ENCODE assay signal across 1 cellular context in the genomic region with DNA sequence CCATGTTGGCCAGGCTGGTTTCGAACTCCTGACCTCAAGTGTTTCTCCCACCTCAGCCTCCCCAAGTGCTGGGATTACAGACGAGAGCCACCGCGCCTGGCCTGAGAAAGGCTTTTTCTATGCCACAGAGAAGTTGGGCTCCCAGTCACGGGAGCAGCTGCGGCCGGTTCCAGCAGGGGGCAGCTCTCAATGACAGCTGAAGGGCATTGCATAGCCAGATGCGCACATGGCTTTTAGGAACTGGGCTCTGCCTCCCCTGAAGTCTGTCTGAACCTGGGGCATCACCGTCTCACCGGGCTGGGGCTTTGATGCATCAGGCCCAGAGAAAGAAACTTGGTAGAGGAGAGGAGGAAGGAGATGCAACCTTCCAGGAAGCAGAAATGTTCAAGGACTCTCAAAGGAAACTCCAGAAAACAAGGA.
TF ChIP-seq lines count a peak whose summit lies in the region.

No MANE protein-coding gene starts in this region.

TF ChIP-seq in HepG2, 621 proteins besides CTCF, POLR2A, EP300 and RAD21 (continued from another document and continues in another):
- TF ChIP-seq ZNF597 (CRISPR knock-in tag; IDR thresholded peaks at IDR 0.05) = no peak
- TF ChIP-seq MZF1 (CRISPR knock-in tag; IDR thresholded peaks at IDR 0.05; ENCODE audit: borderline replicate concordance) = no peak
- TF ChIP-seq ARNTL (CRISPR knock-in tag; IDR thresholded peaks at IDR 0.05) = 0 out of 2 replicates have a peak, but pooled peaks have one; percentile 19
- TF ChIP-seq KLF13 (CRISPR knock-in tag; IDR thresholded peaks at IDR 0.05) = 0 out of 2 replicates have a peak, but pooled peaks have one; percentile 54
- TF ChIP-seq SNRNP70 (IDR thresholded peaks at IDR 0.05; ENCODE audit: low read depth, low read length) = no peak
- TF ChIP-seq HDAC2 (CRISPR knock-in tag; IDR thresholded peaks at IDR 0.05) = peak; percentile 79
- TF ChIP-seq USF2 (IDR thresholded peaks at IDR 0.05; ENCODE audit: low read depth, low read length) = no peak
- TF ChIP-seq USF2 (CRISPR knock-in tag; IDR thresholded peaks at IDR 0.05; ENCODE audit: borderline replicate concordance) = no peak
- TF ChIP-seq ZNF251 (CRISPR knock-in tag; IDR thresholded peaks at IDR 0.05) = no peak
- TF ChIP-seq SSRP1 (CRISPR knock-in tag; IDR thresholded peaks at IDR 0.05) = 0 out of 2 replicates have a peak, but pooled peaks have one; percentile 73
- no peak for TF ChIP-seq ZNF777 (CRISPR knock-in tag; IDR thresholded peaks at IDR 0.05)
- TF ChIP-seq HIVEP1 (CRISPR knock-in tag; IDR thresholded peaks at IDR 0.05) = no peak
- TF ChIP-seq, protein P1, sequence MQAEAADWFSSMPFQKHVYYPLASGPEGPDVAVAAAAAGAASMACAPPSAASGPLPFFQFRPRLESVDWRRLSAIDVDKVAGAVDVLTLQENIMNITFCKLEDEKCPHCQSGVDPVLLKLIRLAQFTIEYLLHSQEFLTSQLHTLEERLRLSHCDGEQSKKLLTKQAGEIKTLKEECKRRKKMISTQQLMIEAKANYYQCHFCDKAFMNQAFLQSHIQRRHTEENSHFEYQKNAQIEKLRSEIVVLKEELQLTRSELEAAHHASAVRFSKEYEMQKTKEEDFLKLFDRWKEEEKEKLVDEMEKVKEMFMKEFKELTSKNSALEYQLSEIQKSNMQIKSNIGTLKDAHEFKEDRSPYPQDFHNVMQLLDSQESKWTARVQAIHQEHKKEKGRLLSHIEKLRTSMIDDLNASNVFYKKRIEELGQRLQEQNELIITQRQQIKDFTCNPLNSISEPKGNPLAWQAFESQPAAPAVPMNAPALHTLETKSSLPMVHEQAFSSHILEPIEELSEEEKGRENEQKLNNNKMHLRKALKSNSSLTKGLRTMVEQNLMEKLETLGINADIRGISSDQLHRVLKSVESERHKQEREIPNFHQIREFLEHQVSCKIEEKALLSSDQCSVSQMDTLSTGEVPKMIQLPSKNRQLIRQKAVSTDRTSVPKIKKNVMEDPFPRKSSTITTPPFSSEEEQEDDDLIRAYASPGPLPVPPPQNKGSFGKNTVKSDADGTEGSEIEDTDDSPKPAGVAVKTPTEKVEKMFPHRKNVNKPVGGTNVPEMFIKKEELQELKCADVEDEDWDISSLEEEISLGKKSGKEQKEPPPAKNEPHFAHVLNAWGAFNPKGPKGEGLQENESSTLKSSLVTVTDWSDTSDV (CRISPR knock-in tag; IDR thresholded peaks at IDR 0.05) = no peak
- TF ChIP-seq RBM39 (IDR thresholded peaks at IDR 0.05; ENCODE audit: low read depth, low read length, poor library complexity, severe bottlenecking) = peak; percentile 49
- no peak for TF ChIP-seq NCOA1 (CRISPR knock-in tag; IDR thresholded peaks at IDR 0.05)
- TF ChIP-seq KAT7 (CRISPR knock-in tag; IDR thresholded peaks at IDR 0.05; ENCODE audit: borderline replicate concordance) = no peak
- TF ChIP-seq TOPORS (CRISPR knock-in tag; IDR thresholded peaks at IDR 0.05) = no peak
- no peak for TF ChIP-seq SRSF4 (IDR thresholded peaks at IDR 0.05; ENCODE audit: low read depth, low read length, poor library complexity, severe bottlenecking)
- TF ChIP-seq ZNF337 (CRISPR knock-in tag; IDR thresholded peaks at IDR 0.05; ENCODE audit: borderline replicate concordance, low read depth) = no peak
- TF ChIP-seq ZNF563 (CRISPR knock-in tag; IDR thresholded peaks at IDR 0.05) = no peak
- TF ChIP-seq NFYC (CRISPR knock-in tag; IDR thresholded peaks at IDR 0.05) = no peak
- TF ChIP-seq RFX5 (IDR thresholded peaks at IDR 0.05; ENCODE audit: low read depth, low read length) = no peak
- TF ChIP-seq MBD4 (IDR thresholded peaks at IDR 0.05; ENCODE audit: borderline replicate concordance, low read length) = no peak
- no peak for TF ChIP-seq ZBTB46 (CRISPR knock-in tag; IDR thresholded peaks at IDR 0.05; ENCODE audit: borderline replicate concordance)
- TF ChIP-seq ZNF329 (CRISPR knock-in tag; IDR thresholded peaks at IDR 0.05; ENCODE audit: low read depth) = no peak
- no peak for TF ChIP-seq ZNF34 (CRISPR knock-in tag; IDR thresholded peaks at IDR 0.05; ENCODE audit: borderline replicate concordance)
- TF ChIP-seq TAF15 (IDR thresholded peaks at IDR 0.05; ENCODE audit: low read depth, low read length, poor library complexity, severe bottlenecking) = no peak
- TF ChIP-seq, protein P2, sequence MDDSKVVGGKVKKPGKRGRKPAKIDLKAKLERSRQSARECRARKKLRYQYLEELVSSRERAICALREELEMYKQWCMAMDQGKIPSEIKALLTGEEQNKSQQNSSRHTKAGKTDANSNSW (CRISPR knock-in tag; IDR thresholded peaks at IDR 0.05; ENCODE audit: borderline replicate concordance) = no peak
- no peak for TF ChIP-seq CREM (IDR thresholded peaks at IDR 0.05)
- no peak for TF ChIP-seq CREM (CRISPR knock-in tag; IDR thresholded peaks at IDR 0.05)
- no peak for TF ChIP-seq JUNB (CRISPR knock-in tag; IDR thresholded peaks at IDR 0.05; ENCODE audit: borderline replicate concordance)
- TF ChIP-seq PAWR (CRISPR knock-in tag; IDR thresholded peaks at IDR 0.05; ENCODE audit: borderline replicate concordance) = no peak
- no peak for TF ChIP-seq NONO (IDR thresholded peaks at IDR 0.05)
- 0 out of 2 replicates have a peak, but pooled peaks have one; percentile 27 for TF ChIP-seq NONO (CRISPR knock-in tag; conservative IDR thresholded peaks at IDR 0.05)
- TF ChIP-seq ZNF205 (CRISPR knock-in tag; IDR thresholded peaks at IDR 0.05) = 0 out of 2 replicates have a peak, but pooled peaks have one; percentile 33
- no peak for TF ChIP-seq HOXD1 (CRISPR knock-in tag; IDR thresholded peaks at IDR 0.05)
- no peak for TF ChIP-seq PHF20 (CRISPR knock-in tag; IDR thresholded peaks at IDR 0.05)
- peak; percentile 50; the same call in 1 of the 2 replicates for TF ChIP-seq FOXA3 (CRISPR knock-in tag; IDR thresholded peaks at IDR 0.05)
- TF ChIP-seq SIX4 (CRISPR knock-in tag; IDR thresholded peaks at IDR 0.05) = no peak
- no peak for TF ChIP-seq FOXC1 (CRISPR knock-in tag; IDR thresholded peaks at IDR 0.05; ENCODE audit: borderline replicate concordance)
- no peak for TF ChIP-seq TEF (CRISPR knock-in tag; IDR thresholded peaks at IDR 0.05)
- no peak for TF ChIP-seq ZBTB20 (CRISPR knock-in tag; IDR thresholded peaks at IDR 0.05; ENCODE audit: borderline replicate concordance, low read depth)
- TF ChIP-seq MEIS1 (CRISPR knock-in tag; IDR thresholded peaks at IDR 0.05; ENCODE audit: borderline replicate concordance) = no peak
- no peak for TF ChIP-seq KDM1A (CRISPR knock-in tag; IDR thresholded peaks at IDR 0.05)
- no peak for TF ChIP-seq MED8 (CRISPR knock-in tag; IDR thresholded peaks at IDR 0.05; ENCODE audit: insufficient replicate concordance)
- peak; percentile 83; the same call in 1 of the 2 replicates for TF ChIP-seq MYPOP (CRISPR knock-in tag; IDR thresholded peaks at IDR 0.05)
- no peak for TF ChIP-seq RNF2 (conservative IDR thresholded peaks at IDR 0.05; ENCODE audit: low read depth)
- 0 out of 2 replicates have a peak, but pooled peaks have one; percentile 13 for TF ChIP-seq HNF1B (CRISPR knock-in tag; IDR thresholded peaks at IDR 0.05)
- TF ChIP-seq, protein P3, sequence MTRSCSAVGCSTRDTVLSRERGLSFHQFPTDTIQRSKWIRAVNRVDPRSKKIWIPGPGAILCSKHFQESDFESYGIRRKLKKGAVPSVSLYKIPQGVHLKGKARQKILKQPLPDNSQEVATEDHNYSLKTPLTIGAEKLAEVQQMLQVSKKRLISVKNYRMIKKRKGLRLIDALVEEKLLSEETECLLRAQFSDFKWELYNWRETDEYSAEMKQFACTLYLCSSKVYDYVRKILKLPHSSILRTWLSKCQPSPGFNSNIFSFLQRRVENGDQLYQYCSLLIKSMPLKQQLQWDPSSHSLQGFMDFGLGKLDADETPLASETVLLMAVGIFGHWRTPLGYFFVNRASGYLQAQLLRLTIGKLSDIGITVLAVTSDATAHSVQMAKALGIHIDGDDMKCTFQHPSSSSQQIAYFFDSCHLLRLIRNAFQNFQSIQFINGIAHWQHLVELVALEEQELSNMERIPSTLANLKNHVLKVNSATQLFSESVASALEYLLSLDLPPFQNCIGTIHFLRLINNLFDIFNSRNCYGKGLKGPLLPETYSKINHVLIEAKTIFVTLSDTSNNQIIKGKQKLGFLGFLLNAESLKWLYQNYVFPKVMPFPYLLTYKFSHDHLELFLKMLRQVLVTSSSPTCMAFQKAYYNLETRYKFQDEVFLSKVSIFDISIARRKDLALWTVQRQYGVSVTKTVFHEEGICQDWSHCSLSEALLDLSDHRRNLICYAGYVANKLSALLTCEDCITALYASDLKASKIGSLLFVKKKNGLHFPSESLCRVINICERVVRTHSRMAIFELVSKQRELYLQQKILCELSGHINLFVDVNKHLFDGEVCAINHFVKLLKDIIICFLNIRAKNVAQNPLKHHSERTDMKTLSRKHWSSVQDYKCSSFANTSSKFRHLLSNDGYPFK (CRISPR knock-in tag; IDR thresholded peaks at IDR 0.05; ENCODE audit: borderline replicate concordance) = no peak
- no peak for TF ChIP-seq NCOA5 (CRISPR knock-in tag; IDR thresholded peaks at IDR 0.05)
- TF ChIP-seq ZNF549 (CRISPR knock-in tag; IDR thresholded peaks at IDR 0.05) = no peak
- TF ChIP-seq, protein P4, sequence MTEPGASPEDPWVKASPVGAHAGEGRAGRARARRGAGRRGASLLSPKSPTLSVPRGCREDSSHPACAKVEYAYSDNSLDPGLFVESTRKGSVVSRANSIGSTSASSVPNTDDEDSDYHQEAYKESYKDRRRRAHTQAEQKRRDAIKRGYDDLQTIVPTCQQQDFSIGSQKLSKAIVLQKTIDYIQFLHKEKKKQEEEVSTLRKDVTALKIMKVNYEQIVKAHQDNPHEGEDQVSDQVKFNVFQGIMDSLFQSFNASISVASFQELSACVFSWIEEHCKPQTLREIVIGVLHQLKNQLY (CRISPR knock-in tag; IDR thresholded peaks at IDR 0.05) = no peak
- no peak for TF ChIP-seq HOXA9 (CRISPR knock-in tag; IDR thresholded peaks at IDR 0.05; ENCODE audit: borderline replicate concordance)
- no peak for TF ChIP-seq PCBP2 (optimal IDR thresholded peaks at IDR 0.05; ENCODE audit: low read depth, low read length, poor library complexity, severe bottlenecking)
- TF ChIP-seq ZNF670 (CRISPR knock-in tag; IDR thresholded peaks at IDR 0.05; ENCODE audit: borderline replicate concordance) = no peak
- TF ChIP-seq XBP1 (CRISPR knock-in tag; IDR thresholded peaks at IDR 0.05) = no peak
- TF ChIP-seq ZNF75D (CRISPR knock-in tag; IDR thresholded peaks at IDR 0.05; ENCODE audit: borderline replicate concordance) = no peak
- no peak for TF ChIP-seq RBFOX2 (IDR thresholded peaks at IDR 0.05; ENCODE audit: low read depth, low read length)
